1 cellular context compared by ENCODE assay signal in genomic region chr14:32011225-32011624, GRCh38.
TF ChIP-seq lines count a peak whose summit lies in the region.

No MANE protein-coding gene starts in this region.

TF ChIP-seq in H1, 55 proteins besides CTCF, POLR2A, EP300 and RAD21 (continued from another document):
- no peak for TF ChIP-seq ATF2 (IDR thresholded peaks at IDR 0.05; ENCODE audit: low read length)
- no peak for TF ChIP-seq NRF1 (IDR thresholded peaks at IDR 0.05; ENCODE audit: low read depth, low read length)
- TF ChIP-seq CREB1 (IDR thresholded peaks at IDR 0.05) = no peak
- no peak for TF ChIP-seq SIRT6 (IDR thresholded peaks at IDR 0.05; ENCODE audit: low read length)
- no peak for TF ChIP-seq RXRA (IDR thresholded peaks at IDR 0.05; ENCODE audit: insufficient read depth, low read depth, low read length)
- no peak for TF ChIP-seq CEBPB (IDR thresholded peaks at IDR 0.05; ENCODE audit: low read depth, low read length)
- TF ChIP-seq ZNF274 (IDR thresholded peaks at IDR 0.05; ENCODE audit: borderline replicate concordance, extremely low read depth, low read length) = no peak
- TF ChIP-seq JUN (IDR thresholded peaks at IDR 0.05; ENCODE audit: low read depth, low read length) = no peak
- no peak for TF ChIP-seq CBX8 (IDR thresholded peaks at IDR 0.05; ENCODE audit: borderline replicate concordance, low read depth, low read length)
- no peak for TF ChIP-seq GTF2F1 (IDR thresholded peaks at IDR 0.05; ENCODE audit: borderline replicate concordance, low read depth, low read length)
